In genomic region chr12:109044241-109044640, GRCh38 we compare ENCODE assay signal across 28 cellular contexts. TPM values are rescaled to one million over a fixed set of nuclear protein-coding genes. Genes with fewer than 3 reads are reported as not detected.
"Had no signal": no experiment of that assay in that cellular context is flagged by ENCODE, and none has a peak within 500 bp of the region (broad histone marks: within the 10 kb centered on the region; RNA-seq: fewer than 3 reads in every experiment).

No MANE protein-coding gene starts in this region.

- H3K79me2 ChIP-seq: parathyroid adenoma had no signal

- H2AFZ ChIP-seq: neural progenitor cell, parathyroid adenoma had no signal

- H3K9ac ChIP-seq: neural progenitor cell, parathyroid adenoma had no signal

- H3K36me3 ChIP-seq: neural progenitor cell, ovary, right lobe of liver, sigmoid colon, suprapubic skin, tibial artery, transverse colon, upper lobe of right lung, uterus had no signal

- H3K4me1 ChIP-seq: neural progenitor cell, parathyroid adenoma, psoas muscle, right lobe of liver, sigmoid colon, suprapubic skin, testis, tibial artery, upper lobe of right lung, uterus had no signal

- H3K27me3 ChIP-seq: ovary, right lobe of liver, testis, uterus had no signal

- DNase-seq: natural killer cell; occipital lobe; ovary; psoas muscle; right cardiac atrium; right lobe of liver; sigmoid colon; small intestine; stimulated activated CD4-positive, alpha-beta T cell treated with anti-CD3 and anti-CD28 coated beads, Interleukin-12 subunit alpha, Interleukin-12 subunit beta, amount 100 ng/mL, for 4 hours; stimulated activated CD4-positive, alpha-beta T cell treated with anti-CD3 and anti-CD28 coated beads, Interleukin-1b, Interleukin-23, amount 100 ng/mL, for 48 hours; stimulated activated CD4-positive, alpha-beta T cell treated with anti-CD3 and anti-CD28 coated beads, Interleukin-4, amount 100 ng/mL, for 1 hour; stimulated activated CD4-positive, alpha-beta T cell treated with anti-CD3 and anti-CD28 coated beads, Interleukin-4, amount 100 ng/mL, for 4 hours; stimulated activated CD8-positive, alpha-beta memory T cell treated with anti-CD3 and anti-CD28 coated beads, Interleukin-4, amount 100 ng/mL, for 48 hours; stimulated activated naive CD4-positive, alpha-beta T cell; stimulated activated naive CD8-positive, alpha-beta T cell treated with anti-CD3 and anti-CD28 coated beads, Interleukin-15, amount 100 ng/mL, for 72 hours; stimulated activated naive CD8-positive, alpha-beta T cell treated with anti-CD3 and anti-CD28 coated beads, Interleukin-15, Interleukin-2, amounts not matched to agents 100 U/mL and 50 U/mL, for 24 hours; substantia nigra; testis; tibial artery; transverse colon; upper lobe of right lung; uterus had no signal

- H3K4me2 ChIP-seq: neural progenitor cell had no signal

- ATAC-seq: natural killer cell; psoas muscle; right cardiac atrium; right lobe of liver; stimulated activated memory B cell treated with anti-CD40 and anti-IgM and Interleukin-4, amounts not matched to agents 10 μg/mL and 1 μg/mL and 100 μg/mL, for 72 hours; stimulated activated naive CD8-positive, alpha-beta T cell treated with anti-CD3 and anti-CD28 coated beads, Interleukin-15, amount 100 ng/mL, for 72 hours; stimulated activated naive CD8-positive, alpha-beta T cell treated with anti-CD3 and anti-CD28 coated beads, Interleukin-15, Interleukin-2, amounts not matched to agents 100 U/mL and 50 U/mL, for 24 hours; upper lobe of right lung had no signal

- FAIRE-seq: small intestine had no signal

- H3K4me3 ChIP-seq: neural progenitor cell, ovary, psoas muscle, right lobe of liver, sigmoid colon, suprapubic skin, testis, tibial artery, transverse colon, upper lobe of right lung, uterus had no signal

- H3K9me3 ChIP-seq: psoas muscle, right lobe of liver, suprapubic skin, testis, transverse colon, upper lobe of right lung, uterus had no signal

- H3K27ac ChIP-seq: neural progenitor cell, ovary, parathyroid adenoma, psoas muscle, right lobe of liver, sigmoid colon, suprapubic skin, testis, tibial artery, transverse colon, upper lobe of right lung, uterus had no signal

RNA-seq across cellular contexts. Expression of gene SVOP, which starts 23.4 kb away (rescaled TPM):
- total RNA-seq: natural killer cell, osteoblast, ovary, renal cortical epithelial cell, right lobe of liver, suprapubic skin, upper lobe of right lung had no signal
- polyA plus RNA-seq: ovary had no signal
